1 cellular context compared by ENCODE assay signal in the genomic region with DNA sequence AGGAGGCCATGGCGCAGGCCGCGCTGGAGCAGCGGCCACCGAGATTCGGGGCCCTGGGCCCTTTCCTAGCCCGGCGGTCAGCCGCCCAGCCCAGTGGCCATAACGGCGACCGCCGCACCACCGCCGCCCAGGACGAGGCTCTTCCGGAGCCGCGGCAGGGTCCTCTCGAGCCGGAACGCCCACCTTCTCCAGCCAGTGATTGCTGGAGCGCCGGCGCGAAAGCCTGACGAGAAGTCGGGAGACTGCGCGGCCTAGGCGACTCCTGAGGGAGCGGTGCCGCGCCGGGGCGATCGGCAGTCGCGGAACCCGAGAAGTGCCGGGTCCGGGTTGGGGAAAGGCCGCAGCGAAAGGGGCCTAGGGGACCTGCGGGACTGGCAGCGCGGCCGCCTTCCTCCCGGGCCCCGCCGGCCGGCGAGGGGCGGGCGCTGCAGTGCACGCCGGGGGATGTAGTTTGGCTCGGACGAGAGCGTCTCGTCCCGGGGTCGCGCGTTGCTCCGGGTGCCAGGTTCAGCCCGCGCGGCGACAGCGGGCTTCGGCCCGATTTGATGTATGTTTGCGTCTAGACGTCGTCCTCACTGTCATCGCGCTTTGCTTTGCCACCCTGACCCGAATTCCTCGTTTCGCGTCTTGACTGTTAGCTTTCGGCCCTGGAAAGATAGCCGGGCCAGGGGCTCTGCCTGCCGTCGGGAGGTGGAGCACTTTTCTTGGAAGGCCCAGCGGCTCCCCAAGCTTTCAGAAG.
TF ChIP-seq lines count a peak whose summit lies in the region.

A gene with protein sequence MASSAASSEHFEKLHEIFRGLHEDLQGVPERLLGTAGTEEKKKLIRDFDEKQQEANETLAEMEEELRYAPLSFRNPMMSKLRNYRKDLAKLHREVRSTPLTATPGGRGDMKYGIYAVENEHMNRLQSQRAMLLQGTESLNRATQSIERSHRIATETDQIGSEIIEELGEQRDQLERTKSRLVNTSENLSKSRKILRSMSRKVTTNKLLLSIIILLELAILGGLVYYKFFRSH (minus strand): TSS at position 153 of the 739 bp plus-strand sequence. CDS start 143 bp downstream, at position 10.

TF ChIP-seq in H1, 55 proteins besides CTCF, POLR2A, EP300 and RAD21 (continues in another document):
- no peak for TF ChIP-seq BCL11A (IDR thresholded peaks at IDR 0.05; ENCODE audit: low read depth in 2 of 2, low read length in 2 of 2)
- no peak for TF ChIP-seq GTF2F1 (IDR thresholded peaks at IDR 0.05; ENCODE audit: borderline replicate concordance, low read depth, low read length)
- TF ChIP-seq, protein P1, sequence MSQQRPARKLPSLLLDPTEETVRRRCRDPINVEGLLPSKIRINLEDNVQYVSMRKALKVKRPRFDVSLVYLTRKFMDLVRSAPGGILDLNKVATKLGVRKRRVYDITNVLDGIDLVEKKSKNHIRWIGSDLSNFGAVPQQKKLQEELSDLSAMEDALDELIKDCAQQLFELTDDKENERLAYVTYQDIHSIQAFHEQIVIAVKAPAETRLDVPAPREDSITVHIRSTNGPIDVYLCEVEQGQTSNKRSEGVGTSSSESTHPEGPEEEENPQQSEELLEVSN (IDR thresholded peaks at IDR 0.05), result no peak
- no peak for TF ChIP-seq GABPA (IDR thresholded peaks at IDR 0.05; ENCODE audit: borderline replicate concordance, insufficient read depth, low read length)
- TF ChIP-seq SUZ12 (IDR thresholded peaks at IDR 0.05; ENCODE audit: low read length), result no peak
- TF ChIP-seq FOSL1 (IDR thresholded peaks at IDR 0.05; ENCODE audit: insufficient read depth, low read depth, low read length), result no peak
- TF ChIP-seq TBP (IDR thresholded peaks at IDR 0.05; ENCODE audit: low read depth, low read length), result peak; percentile 37
- peak; percentile 95; the same call in 1 of the 2 replicates for TF ChIP-seq PHF8 (conservative IDR thresholded peaks at IDR 0.05; ENCODE audit: low read depth, low read length)
- no peak for TF ChIP-seq TCF12 (IDR thresholded peaks at IDR 0.05; ENCODE audit: low read depth, low read length)
- no peak for TF ChIP-seq RFX5 (IDR thresholded peaks at IDR 0.05; ENCODE audit: borderline replicate concordance, low read depth, low read length)
- TF ChIP-seq TEAD4 (IDR thresholded peaks at IDR 0.05; ENCODE audit: low read depth, low read length), result no peak
- peak; percentile 48 for TF ChIP-seq SAP30 (IDR thresholded peaks at IDR 0.05; ENCODE audit: insufficient read depth, insufficient replicate concordance, low read length)
- no peak; the same call in 1 of the 2 replicates for TF ChIP-seq CREB1 (IDR thresholded peaks at IDR 0.05)
- no peak for TF ChIP-seq HDAC6 (IDR thresholded peaks at IDR 0.05; ENCODE audit: low read depth, low read length)
- no peak for TF ChIP-seq JUN (IDR thresholded peaks at IDR 0.05; ENCODE audit: low read depth, low read length)
- no peak for TF ChIP-seq POU5F1 (IDR thresholded peaks at IDR 0.05; ENCODE audit: low read depth, low read length)
- TF ChIP-seq KDM5A (IDR thresholded peaks at IDR 0.05; ENCODE audit: low read length), result no peak
- no peak for TF ChIP-seq MAFK (IDR thresholded peaks at IDR 0.05; ENCODE audit: low read depth, low read length)
- TF ChIP-seq BACH1 (IDR thresholded peaks at IDR 0.05; ENCODE audit: low read length), result no peak
- TF ChIP-seq, protein P2, sequence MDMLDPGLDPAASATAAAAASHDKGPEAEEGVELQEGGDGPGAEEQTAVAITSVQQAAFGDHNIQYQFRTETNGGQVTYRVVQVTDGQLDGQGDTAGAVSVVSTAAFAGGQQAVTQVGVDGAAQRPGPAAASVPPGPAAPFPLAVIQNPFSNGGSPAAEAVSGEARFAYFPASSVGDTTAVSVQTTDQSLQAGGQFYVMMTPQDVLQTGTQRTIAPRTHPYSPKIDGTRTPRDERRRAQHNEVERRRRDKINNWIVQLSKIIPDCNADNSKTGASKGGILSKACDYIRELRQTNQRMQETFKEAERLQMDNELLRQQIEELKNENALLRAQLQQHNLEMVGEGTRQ (IDR thresholded peaks at IDR 0.05; ENCODE audit: low read length), result no peak
- TF ChIP-seq, protein P3, sequence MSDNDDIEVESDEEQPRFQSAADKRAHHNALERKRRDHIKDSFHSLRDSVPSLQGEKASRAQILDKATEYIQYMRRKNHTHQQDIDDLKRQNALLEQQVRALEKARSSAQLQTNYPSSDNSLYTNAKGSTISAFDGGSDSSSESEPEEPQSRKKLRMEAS (IDR thresholded peaks at IDR 0.05), result peak; percentile 48; the same call in 1 of the 2 replicates
- TF ChIP-seq POLR2AphosphoS5 (IDR thresholded peaks at IDR 0.05; ENCODE audit: low read depth, low read length), result peak; percentile 37
- TF ChIP-seq NANOG (IDR thresholded peaks at IDR 0.05; ENCODE audit: insufficient read depth, low read depth, low read length, poor library complexity, severe bottlenecking), result no peak
- no peak for TF ChIP-seq CBX8 (IDR thresholded peaks at IDR 0.05; ENCODE audit: borderline replicate concordance, low read depth, low read length)
- TF ChIP-seq CEBPB (IDR thresholded peaks at IDR 0.05; ENCODE audit: low read depth, low read length), result no peak
- peak; percentile 27 to 90; a peak in 3 of 4 replicates for TF ChIP-seq SIN3A (conservative IDR thresholded peaks at IDR 0.05 in 1 of 2, IDR thresholded peaks at IDR 0.05 in 1 of 2; ENCODE audit: low read depth in 1 of 2, low read length in 2 of 2)
- TF ChIP-seq BRCA1 (IDR thresholded peaks at IDR 0.05; ENCODE audit: low read depth, low read length), result no peak
- no peak; the same call in 1 of the 2 replicates for TF ChIP-seq KDM1A (IDR thresholded peaks at IDR 0.05; ENCODE audit: borderline replicate concordance, low read length)
- TF ChIP-seq, protein P4, sequence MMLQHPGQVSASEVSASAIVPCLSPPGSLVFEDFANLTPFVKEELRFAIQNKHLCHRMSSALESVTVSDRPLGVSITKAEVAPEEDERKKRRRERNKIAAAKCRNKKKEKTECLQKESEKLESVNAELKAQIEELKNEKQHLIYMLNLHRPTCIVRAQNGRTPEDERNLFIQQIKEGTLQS (IDR thresholded peaks at IDR 0.05; ENCODE audit: insufficient read depth, low read depth, low read length), result no peak
- TF ChIP-seq ZNF274 (IDR thresholded peaks at IDR 0.05; ENCODE audit: borderline replicate concordance, extremely low read depth, low read length), result no peak
- TF ChIP-seq CHD1 (IDR thresholded peaks at IDR 0.05; ENCODE audit: low read depth, low read length), result no peak
- no peak for TF ChIP-seq SP2 (IDR thresholded peaks at IDR 0.05; ENCODE audit: low read length)
- TF ChIP-seq SIRT6 (IDR thresholded peaks at IDR 0.05; ENCODE audit: low read length), result no peak
- TF ChIP-seq TAF7 (optimal IDR thresholded peaks at IDR 0.05; ENCODE audit: borderline replicate concordance, low read depth, low read length), result no peak
- TF ChIP-seq SIX5 (IDR thresholded peaks at IDR 0.05; ENCODE audit: low read depth, low read length), result peak; percentile 58; the same call in 1 of the 2 replicates
- TF ChIP-seq CTBP2 (IDR thresholded peaks at IDR 0.05; ENCODE audit: borderline replicate concordance, insufficient read depth, insufficient read length, low read length), result no peak
- TF ChIP-seq RBBP5 (IDR thresholded peaks at IDR 0.05; ENCODE audit: borderline replicate concordance, low read depth, low read length), result 0 out of 2 replicates have a peak, but pooled peaks have one; percentile 71
- TF ChIP-seq SP1 (IDR thresholded peaks at IDR 0.05; ENCODE audit: low read depth, low read length), result peak; percentile 40; the same call in 1 of the 2 replicates
- peak; percentile 91 for TF ChIP-seq ASH2L (IDR thresholded peaks at IDR 0.05; ENCODE audit: low read length)
- no peak for TF ChIP-seq SRF (IDR thresholded peaks at IDR 0.05; ENCODE audit: low read depth, low read length)
- no peak for TF ChIP-seq CBX5 (IDR thresholded peaks at IDR 0.05; ENCODE audit: low read depth, low read length)
- TF ChIP-seq EZH2 (IDR thresholded peaks at IDR 0.05; ENCODE audit: low read depth, low read length, severe bottlenecking), result no peak
- TF ChIP-seq SP4 (IDR thresholded peaks at IDR 0.05; ENCODE audit: low read length), result peak; percentile 99
- TF ChIP-seq EGR1 (IDR thresholded peaks at IDR 0.05; ENCODE audit: borderline replicate concordance, low read depth, low read length), result 0 out of 2 replicates have a peak, but pooled peaks have one; percentile 36
- peak; percentile 48 for TF ChIP-seq KDM4A (IDR thresholded peaks at IDR 0.05; ENCODE audit: low read depth, low read length, severe bottlenecking)
- TF ChIP-seq RNF2 (IDR thresholded peaks at IDR 0.05; ENCODE audit: borderline replicate concordance, low read depth, low read length, missing control alignments, poor library complexity, severe bottlenecking), result no peak
- TF ChIP-seq, protein P5, sequence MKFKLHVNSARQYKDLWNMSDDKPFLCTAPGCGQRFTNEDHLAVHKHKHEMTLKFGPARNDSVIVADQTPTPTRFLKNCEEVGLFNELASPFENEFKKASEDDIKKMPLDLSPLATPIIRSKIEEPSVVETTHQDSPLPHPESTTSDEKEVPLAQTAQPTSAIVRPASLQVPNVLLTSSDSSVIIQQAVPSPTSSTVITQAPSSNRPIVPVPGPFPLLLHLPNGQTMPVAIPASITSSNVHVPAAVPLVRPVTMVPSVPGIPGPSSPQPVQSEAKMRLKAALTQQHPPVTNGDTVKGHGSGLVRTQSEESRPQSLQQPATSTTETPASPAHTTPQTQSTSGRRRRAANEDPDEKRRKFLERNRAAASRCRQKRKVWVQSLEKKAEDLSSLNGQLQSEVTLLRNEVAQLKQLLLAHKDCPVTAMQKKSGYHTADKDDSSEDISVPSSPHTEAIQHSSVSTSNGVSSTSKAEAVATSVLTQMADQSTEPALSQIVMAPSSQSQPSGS (IDR thresholded peaks at IDR 0.05; ENCODE audit: low read length), result no peak
- no peak for TF ChIP-seq JUND (IDR thresholded peaks at IDR 0.05; ENCODE audit: low read length)
- TF ChIP-seq TAF1 (IDR thresholded peaks at IDR 0.05; ENCODE audit: low read depth, low read length), result peak; percentile 62
- peak in 1 of 2 experiments; percentile 22; a peak in 1 of 4 replicates for TF ChIP-seq HDAC2 (IDR thresholded peaks at IDR 0.05; ENCODE audit: borderline replicate concordance in 1 of 2, low read depth in 2 of 2, low read length in 2 of 2)
- TF ChIP-seq, protein P6, sequence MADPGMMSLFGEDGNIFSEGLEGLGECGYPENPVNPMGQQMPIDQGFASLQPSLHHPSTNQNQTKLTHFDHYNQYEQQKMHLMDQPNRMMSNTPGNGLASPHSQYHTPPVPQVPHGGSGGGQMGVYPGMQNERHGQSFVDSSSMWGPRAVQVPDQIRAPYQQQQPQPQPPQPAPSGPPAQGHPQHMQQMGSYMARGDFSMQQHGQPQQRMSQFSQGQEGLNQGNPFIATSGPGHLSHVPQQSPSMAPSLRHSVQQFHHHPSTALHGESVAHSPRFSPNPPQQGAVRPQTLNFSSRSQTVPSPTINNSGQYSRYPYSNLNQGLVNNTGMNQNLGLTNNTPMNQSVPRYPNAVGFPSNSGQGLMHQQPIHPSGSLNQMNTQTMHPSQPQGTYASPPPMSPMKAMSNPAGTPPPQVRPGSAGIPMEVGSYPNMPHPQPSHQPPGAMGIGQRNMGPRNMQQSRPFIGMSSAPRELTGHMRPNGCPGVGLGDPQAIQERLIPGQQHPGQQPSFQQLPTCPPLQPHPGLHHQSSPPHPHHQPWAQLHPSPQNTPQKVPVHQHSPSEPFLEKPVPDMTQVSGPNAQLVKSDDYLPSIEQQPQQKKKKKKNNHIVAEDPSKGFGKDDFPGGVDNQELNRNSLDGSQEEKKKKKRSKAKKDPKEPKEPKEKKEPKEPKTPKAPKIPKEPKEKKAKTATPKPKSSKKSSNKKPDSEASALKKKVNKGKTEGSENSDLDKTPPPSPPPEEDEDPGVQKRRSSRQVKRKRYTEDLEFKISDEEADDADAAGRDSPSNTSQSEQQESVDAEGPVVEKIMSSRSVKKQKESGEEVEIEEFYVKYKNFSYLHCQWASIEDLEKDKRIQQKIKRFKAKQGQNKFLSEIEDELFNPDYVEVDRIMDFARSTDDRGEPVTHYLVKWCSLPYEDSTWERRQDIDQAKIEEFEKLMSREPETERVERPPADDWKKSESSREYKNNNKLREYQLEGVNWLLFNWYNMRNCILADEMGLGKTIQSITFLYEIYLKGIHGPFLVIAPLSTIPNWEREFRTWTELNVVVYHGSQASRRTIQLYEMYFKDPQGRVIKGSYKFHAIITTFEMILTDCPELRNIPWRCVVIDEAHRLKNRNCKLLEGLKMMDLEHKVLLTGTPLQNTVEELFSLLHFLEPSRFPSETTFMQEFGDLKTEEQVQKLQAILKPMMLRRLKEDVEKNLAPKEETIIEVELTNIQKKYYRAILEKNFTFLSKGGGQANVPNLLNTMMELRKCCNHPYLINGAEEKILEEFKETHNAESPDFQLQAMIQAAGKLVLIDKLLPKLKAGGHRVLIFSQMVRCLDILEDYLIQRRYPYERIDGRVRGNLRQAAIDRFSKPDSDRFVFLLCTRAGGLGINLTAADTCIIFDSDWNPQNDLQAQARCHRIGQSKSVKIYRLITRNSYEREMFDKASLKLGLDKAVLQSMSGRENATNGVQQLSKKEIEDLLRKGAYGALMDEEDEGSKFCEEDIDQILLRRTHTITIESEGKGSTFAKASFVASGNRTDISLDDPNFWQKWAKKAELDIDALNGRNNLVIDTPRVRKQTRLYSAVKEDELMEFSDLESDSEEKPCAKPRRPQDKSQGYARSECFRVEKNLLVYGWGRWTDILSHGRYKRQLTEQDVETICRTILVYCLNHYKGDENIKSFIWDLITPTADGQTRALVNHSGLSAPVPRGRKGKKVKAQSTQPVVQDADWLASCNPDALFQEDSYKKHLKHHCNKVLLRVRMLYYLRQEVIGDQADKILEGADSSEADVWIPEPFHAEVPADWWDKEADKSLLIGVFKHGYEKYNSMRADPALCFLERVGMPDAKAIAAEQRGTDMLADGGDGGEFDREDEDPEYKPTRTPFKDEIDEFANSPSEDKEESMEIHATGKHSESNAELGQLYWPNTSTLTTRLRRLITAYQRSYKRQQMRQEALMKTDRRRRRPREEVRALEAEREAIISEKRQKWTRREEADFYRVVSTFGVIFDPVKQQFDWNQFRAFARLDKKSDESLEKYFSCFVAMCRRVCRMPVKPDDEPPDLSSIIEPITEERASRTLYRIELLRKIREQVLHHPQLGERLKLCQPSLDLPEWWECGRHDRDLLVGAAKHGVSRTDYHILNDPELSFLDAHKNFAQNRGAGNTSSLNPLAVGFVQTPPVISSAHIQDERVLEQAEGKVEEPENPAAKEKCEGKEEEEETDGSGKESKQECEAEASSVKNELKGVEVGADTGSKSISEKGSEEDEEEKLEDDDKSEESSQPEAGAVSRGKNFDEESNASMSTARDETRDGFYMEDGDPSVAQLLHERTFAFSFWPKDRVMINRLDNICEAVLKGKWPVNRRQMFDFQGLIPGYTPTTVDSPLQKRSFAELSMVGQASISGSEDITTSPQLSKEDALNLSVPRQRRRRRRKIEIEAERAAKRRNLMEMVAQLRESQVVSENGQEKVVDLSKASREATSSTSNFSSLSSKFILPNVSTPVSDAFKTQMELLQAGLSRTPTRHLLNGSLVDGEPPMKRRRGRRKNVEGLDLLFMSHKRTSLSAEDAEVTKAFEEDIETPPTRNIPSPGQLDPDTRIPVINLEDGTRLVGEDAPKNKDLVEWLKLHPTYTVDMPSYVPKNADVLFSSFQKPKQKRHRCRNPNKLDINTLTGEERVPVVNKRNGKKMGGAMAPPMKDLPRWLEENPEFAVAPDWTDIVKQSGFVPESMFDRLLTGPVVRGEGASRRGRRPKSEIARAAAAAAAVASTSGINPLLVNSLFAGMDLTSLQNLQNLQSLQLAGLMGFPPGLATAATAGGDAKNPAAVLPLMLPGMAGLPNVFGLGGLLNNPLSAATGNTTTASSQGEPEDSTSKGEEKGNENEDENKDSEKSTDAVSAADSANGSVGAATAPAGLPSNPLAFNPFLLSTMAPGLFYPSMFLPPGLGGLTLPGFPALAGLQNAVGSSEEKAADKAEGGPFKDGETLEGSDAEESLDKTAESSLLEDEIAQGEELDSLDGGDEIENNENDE (IDR thresholded peaks at IDR 0.05; ENCODE audit: insufficient replicate concordance, low read length), result no peak
- TF ChIP-seq YY1 (IDR thresholded peaks at IDR 0.05; ENCODE audit: low read depth, low read length), result 0 out of 2 replicates have a peak, but pooled peaks have one; percentile 60
